In genomic region chr6:39918831-39919230, GRCh38 we compare ENCODE assay signal across 9 cellular contexts.
"Had no signal": no experiment of that assay in that cellular context is flagged by ENCODE, and none has a peak within 500 bp of the region (broad histone marks: within the 10 kb centered on the region; RNA-seq: fewer than 3 reads in every experiment).

No MANE protein-coding gene starts in this region.

- DNase-seq: IMR-90, KBM-7, KG1 had no signal

- ATAC-seq: HepG2, K562 had no signal

- FAIRE-seq: HepG2, HTR-8/SVneo, K562 had no signal

- H3K27me3 Mint-ChIP-seq: IgD-negative memory B cell had no signal

- H3K27ac Mint-ChIP-seq: IgD-negative memory B cell had no signal

- H3K4me3 Mint-ChIP-seq: IgD-negative memory B cell had no signal

- H3K4me3 ChIP-seq: K562 had no signal

- H3K36me3 Mint-ChIP-seq: IgD-negative memory B cell had no signal

- H3K27ac ChIP-seq: HL-60, KMS-11 had no signal

- H3K4me2 ChIP-seq: KMS-11 had no signal

- H3K9me3 Mint-ChIP-seq: IgD-negative memory B cell had no signal

- H3K4me1 Mint-ChIP-seq: IgD-negative memory B cell had no signal
